ENCODE assay signal across 11 cellular contexts in the genomic region with DNA sequence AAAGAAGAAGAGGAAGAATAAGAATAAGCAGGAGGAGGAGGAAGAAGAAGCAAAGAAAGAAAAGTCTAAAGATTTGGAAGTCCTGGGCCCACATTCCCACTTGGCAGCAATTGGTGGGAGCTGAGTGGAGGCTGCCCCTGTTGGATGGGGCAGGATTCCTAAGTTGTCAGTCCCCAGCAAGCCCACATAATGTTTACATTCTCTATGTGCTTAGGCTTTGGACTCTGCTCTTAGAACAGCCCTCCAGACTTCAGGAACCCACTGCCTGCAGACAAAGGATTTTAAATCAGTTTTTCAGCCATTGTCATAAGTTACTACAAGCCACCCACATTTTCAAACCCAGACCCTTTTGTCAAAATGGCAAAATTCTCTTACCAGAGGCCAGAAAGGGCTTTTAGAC.
"Had no signal": no experiment of that assay in that cellular context is flagged by ENCODE, and none has a peak within 500 bp of the region (broad histone marks: within the 10 kb centered on the region; RNA-seq: fewer than 3 reads in every experiment).

No MANE protein-coding gene starts in this region.

- H2AFZ ChIP-seq: GM23248, GM23338 had no signal

- H3K9me3 ChIP-seq: HAP-1 had no signal

- DNase-seq: GM23248, GOT3, H7, H9, HCEC 1CT, HFFc6 had no signal

- H3K4me1 ChIP-seq: HAP-1 had no signal

- H3K36me3 ChIP-seq: HAP-1 had no signal

- H3K9ac ChIP-seq: GM23248 had no signal

- H3K4me3 ChIP-seq: GM23248, GM23338, HAP-1 had no signal

- H3K27ac ChIP-seq: GM23248 had no signal

- FAIRE-seq: H1, H54 had no signal

- H3K4me2 ChIP-seq: GM23338 had no signal

- ATAC-seq: GM23338, HCT116 had no signal
